ENCODE assay signal across 11 cellular contexts in the genomic region with DNA sequence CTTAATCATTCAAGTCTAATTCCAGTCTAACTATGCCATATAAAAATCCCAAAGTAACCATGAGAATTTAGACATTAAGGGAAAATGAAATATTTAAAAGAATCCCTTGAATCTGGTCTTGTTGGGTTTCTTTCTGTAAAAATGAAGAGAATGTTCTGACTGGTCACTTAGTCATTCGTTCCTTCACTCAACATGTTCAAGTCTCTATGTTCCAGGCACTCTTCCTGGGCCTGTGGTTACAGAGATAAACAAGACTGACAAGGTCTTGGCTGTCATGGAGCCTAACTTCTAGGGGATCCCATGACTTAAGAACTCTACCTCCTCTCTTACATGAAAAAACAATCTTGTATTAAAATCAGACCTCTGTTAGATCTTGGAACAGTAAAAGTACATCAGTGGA.
DNase-seq lines count a peak whose midpoint lies in the region; ATAC-seq and TF ChIP-seq lines count a peak whose summit lies in the region.
"Had no signal": no experiment of that assay in that cellular context is flagged by ENCODE, and none has a peak within 500 bp of the region (broad histone marks: within the 10 kb centered on the region; RNA-seq: fewer than 3 reads in every experiment).

No MANE protein-coding gene starts in this region.

- no peaks in the 10 kb centered on the region for H3K36me3 Mint-ChIP-seq in effector memory CD8-positive, alpha-beta T cell (ENCODE audit: insufficient read depth)
- H3K36me3 Mint-ChIP-seq: CD4-positive, CD25-positive, alpha-beta regulatory T cell had no signal

- H3K4me1 ChIP-seq in breast epithelium: peaks cover 0 to 16% of the 10 kb centered on the region in 2 donors

- no peak for ATAC-seq in HG03521 (IDR thresholded peaks at IDR 0.05; ENCODE audit: unreplicated experiment)
- ATAC-seq in effector memory CD8-positive, alpha-beta T cell (replicated peaks): no peak

- peaks cover 0 to 2% of the 10 kb centered on the region in 2 donors for H3K4me1 Mint-ChIP-seq in effector memory CD8-positive, alpha-beta T cell (ENCODE audit: low read depth in 2 of 2)

- H3K9me3 Mint-ChIP-seq in effector memory CD8-positive, alpha-beta T cell: no peaks in the 10 kb centered on the region
- H3K9me3 Mint-ChIP-seq: CD4-positive, CD25-positive, alpha-beta regulatory T cell had no signal

- no peaks in the 10 kb centered on the region for H3K9me3 ChIP-seq in breast epithelium
- H3K9me3 ChIP-seq: neutrophil had no signal

- intact Hi-C loops in breast epithelium (cut with DNase I; ENCODE audit: low total_unique reads): no loop called here
- intact Hi-C loops in posterior cingulate gyrus (cut with DNase I): no loop called here

- H3K27ac ChIP-seq in breast epithelium: peak overlapping the region; percentile 50 to 64
- H3K27ac ChIP-seq: neutrophil had no signal

- peak; percentile 63 for DNase-seq in A172 (ENCODE audit: low spot score)
- DNase-seq in HS-27A (ENCODE audit: low read depth): peak; percentile 84
- DNase-seq in breast epithelium (ENCODE audit: low spot score in 2 of 2): no peak
- DNase-seq in kidney tubule cell (ENCODE audit: low spot score): peak; percentile 85
- no peak for DNase-seq in posterior cingulate gyrus
- DNase-seq in NCI-H1436 (lab: John Stamatoyannopoulos, UW): no peak
- no peak for DNase-seq in effector memory CD8-positive, alpha-beta T cell
- DNase-seq: CD4-positive, CD25-positive, alpha-beta regulatory T cell; cerebellar nuclear complex had no signal

- no peak overlapping the region for H3K4me3 Mint-ChIP-seq in effector memory CD8-positive, alpha-beta T cell
- H3K4me3 Mint-ChIP-seq: CD4-positive, CD25-positive, alpha-beta regulatory T cell had no signal

- H3K27me3 ChIP-seq in breast epithelium: no peaks in the 10 kb centered on the region
- H3K27me3 ChIP-seq: neutrophil had no signal

- peaks cover 0 to 7% of the 10 kb centered on the region in 2 donors for H3K27me3 Mint-ChIP-seq in effector memory CD8-positive, alpha-beta T cell
- H3K27me3 Mint-ChIP-seq: CD4-positive, CD25-positive, alpha-beta regulatory T cell had no signal

- no peak overlapping the region for H3K27ac Mint-ChIP-seq in effector memory CD8-positive, alpha-beta T cell
- H3K27ac Mint-ChIP-seq: CD4-positive, CD25-positive, alpha-beta regulatory T cell had no signal

- no peak overlapping the region for H3K4me3 ChIP-seq in breast epithelium

- TF ChIP-seq POLR2A in breast epithelium (IDR thresholded peaks at IDR 0.05): no peak

- TF ChIP-seq CTCF in breast epithelium (IDR thresholded peaks at IDR 0.05): no peak

- no peaks in the 10 kb centered on the region for H3K36me3 ChIP-seq in breast epithelium
- H3K36me3 ChIP-seq: neutrophil had no signal

Comparison
In these comparisons a context has a peak if more than half of its experiments do, and no peak if none do; other contexts are left out.
1. DNase-seq: peak in A172 (single experiment), HS-27A (single experiment) and kidney tubule cell (single experiment); none in breast epithelium (0 of 2), posterior cingulate gyrus (0 of 10), NCI-H1436 (single experiment) and effector memory CD8-positive, alpha-beta T cell (0 of 3).